7 cellular contexts compared by ENCODE assay signal in genomic region chr11:14778466-14778865, GRCh38.
DNase-seq lines count a peak whose midpoint lies in the region; ATAC-seq and TF ChIP-seq lines count a peak whose summit lies in the region.
"Not testable (repeated sequence)": the region's sequence is repeated elsewhere in the genome, so short reads cannot be mapped to it uniquely, and the experiment has no call there.

No MANE protein-coding gene starts in this region.

- H3K4me3 Mint-ChIP-seq in CD4-positive, alpha-beta T cell, result peak overlapping the region; percentile 11
- not testable (repeated sequence) for H3K4me3 Mint-ChIP-seq in activated CD4-positive, alpha-beta T cell treated with anti-CD3 and anti-CD28 coated beads for 36 hours; activated CD8-positive, alpha-beta T cell treated with anti-CD3 and anti-CD28 coated beads for 36 hours; activated T-helper 1 cell treated with anti-CD3 and anti-CD28 coated beads, Interleukin-12 subunit alpha, Interleukin-12 subunit beta, Interleukin-2, Interleukin-4 antibody, amounts not matched to agents 30 ng/mL and 10 ng/mL and 1 ng/mL, durations not matched to agents 14 hours and 24 hours and 36 hours
- peak overlapping the region; percentile 35 for H3K4me3 Mint-ChIP-seq in activated naive CD8-positive, alpha-beta T cell
- peak overlapping the region in 4 of 10 donors; percentile 16 to 39 (median 21) for H3K4me3 Mint-ChIP-seq in naive thymus-derived CD4-positive, alpha-beta T cell
- H3K4me3 Mint-ChIP-seq in stimulated activated naive CD8-positive, alpha-beta T cell treated with anti-CD3 and anti-CD28 coated beads, Interleukin-15, amount 100 ng/mL, for 72 hours, result peak overlapping the region; percentile 32 to 61

- TF ChIP-seq CTCF in CD4-positive, alpha-beta T cell (IDR thresholded peaks at IDR 0.05); activated CD8-positive, alpha-beta T cell treated with anti-CD3 and anti-CD28 coated beads for 36 hours (IDR thresholded peaks at IDR 0.05): not testable (repeated sequence)

- intact Hi-C loops in CD4-positive, alpha-beta T cell (cut with DNase I, micrococcal nuclease); activated CD4-positive, alpha-beta T cell treated with anti-CD3 and anti-CD28 coated beads for 36 hours (cut with DNase I, micrococcal nuclease); activated CD8-positive, alpha-beta T cell treated with anti-CD3 and anti-CD28 coated beads for 36 hours (cut with micrococcal nuclease); activated T-helper 1 cell treated with anti-CD3 and anti-CD28 coated beads, Interleukin-12 subunit alpha, Interleukin-12 subunit beta, Interleukin-2, Interleukin-4 antibody, amounts not matched to agents 30 ng/mL and 10 ng/mL and 1 ng/mL, durations not matched to agents 14 hours and 24 hours and 36 hours (cut with micrococcal nuclease); naive thymus-derived CD4-positive, alpha-beta T cell (cut with micrococcal nuclease): not testable (repeated sequence)

- not testable (repeated sequence) for H3K9me3 ChIP-seq in CD4-positive, alpha-beta T cell (ENCODE audit: control insufficient read depth, low read length); naive thymus-derived CD4-positive, alpha-beta T cell (ENCODE audit: control insufficient read depth in 2 of 3, low read length in 3 of 3)

- H3K36me3 ChIP-seq in naive thymus-derived CD4-positive, alpha-beta T cell (ENCODE audit: control insufficient read depth in 2 of 3, insufficient read depth in 3 of 3, low read length in 3 of 3), result not testable (repeated sequence)

- not testable (repeated sequence) for H3K9me3 Mint-ChIP-seq in CD4-positive, alpha-beta T cell; activated naive CD8-positive, alpha-beta T cell (ENCODE audit: low read depth)
- H3K9me3 Mint-ChIP-seq in activated CD4-positive, alpha-beta T cell treated with anti-CD3 and anti-CD28 coated beads for 36 hours (ENCODE audit: low read depth), result peaks cover 16% of the 10 kb centered on the region
- H3K9me3 Mint-ChIP-seq in activated CD8-positive, alpha-beta T cell treated with anti-CD3 and anti-CD28 coated beads for 36 hours, result peaks cover 51% of the 10 kb centered on the region
- peaks cover 38% of the 10 kb centered on the region for H3K9me3 Mint-ChIP-seq in activated T-helper 1 cell treated with anti-CD3 and anti-CD28 coated beads, Interleukin-12 subunit alpha, Interleukin-12 subunit beta, Interleukin-2, Interleukin-4 antibody, amounts not matched to agents 30 ng/mL and 10 ng/mL and 1 ng/mL, durations not matched to agents 14 hours and 24 hours and 36 hours
- H3K9me3 Mint-ChIP-seq in naive thymus-derived CD4-positive, alpha-beta T cell, result peaks cover 0 to 41% (median 8%) of the 10 kb centered on the region in 11 donors
- peaks cover 42% of the 10 kb centered on the region in 2 donors for H3K9me3 Mint-ChIP-seq in stimulated activated naive CD8-positive, alpha-beta T cell treated with anti-CD3 and anti-CD28 coated beads, Interleukin-15, amount 100 ng/mL, for 72 hours

- POLR2A ChIA-PET in CD4-positive, alpha-beta T cell (lab: Charles Lee), result interaction anchor here (1.2 to 1.5 kb wide), 2 partner anchors 13 to 113 kb away, joined by 3 to 5 read pairs; no protein-coding TSS in a partner anchor
- POLR2A ChIA-PET in activated CD4-positive, alpha-beta T cell treated with anti-CD3 and anti-CD28 coated beads for 36 hours (lab: Charles Lee), result interaction anchor here (1.5 kb wide), 1 partner anchor 10 kb away, joined by 4 read pairs; no protein-coding TSS in a partner anchor
- POLR2A ChIA-PET in activated CD8-positive, alpha-beta T cell treated with anti-CD3 and anti-CD28 coated beads for 36 hours (lab: Charles Lee); naive thymus-derived CD4-positive, alpha-beta T cell (lab: Charles Lee): not testable (repeated sequence)

- H3K27ac Mint-ChIP-seq in CD4-positive, alpha-beta T cell, result peak overlapping the region; percentile 28
- H3K27ac Mint-ChIP-seq in activated CD4-positive, alpha-beta T cell treated with anti-CD3 and anti-CD28 coated beads for 36 hours, result peak overlapping the region; percentile 51
- H3K27ac Mint-ChIP-seq in activated CD8-positive, alpha-beta T cell treated with anti-CD3 and anti-CD28 coated beads for 36 hours, result peak overlapping the region; percentile 74
- peak overlapping the region; percentile 69 for H3K27ac Mint-ChIP-seq in activated T-helper 1 cell treated with anti-CD3 and anti-CD28 coated beads, Interleukin-12 subunit alpha, Interleukin-12 subunit beta, Interleukin-2, Interleukin-4 antibody, amounts not matched to agents 30 ng/mL and 10 ng/mL and 1 ng/mL, durations not matched to agents 14 hours and 24 hours and 36 hours
- H3K27ac Mint-ChIP-seq in activated naive CD8-positive, alpha-beta T cell, result peak overlapping the region; percentile 61
- peak overlapping the region in 8 of 9 donors; percentile 31 to 87 (median 77) for H3K27ac Mint-ChIP-seq in naive thymus-derived CD4-positive, alpha-beta T cell
- peak overlapping the region; percentile 10 to 84 for H3K27ac Mint-ChIP-seq in stimulated activated naive CD8-positive, alpha-beta T cell treated with anti-CD3 and anti-CD28 coated beads, Interleukin-15, amount 100 ng/mL, for 72 hours

- peak in 1 of 10 experiments; percentile 18 for DNase-seq in CD4-positive, alpha-beta T cell
- DNase-seq in activated CD4-positive, alpha-beta T cell treated with anti-CD3 and anti-CD28 coated beads for 36 hours, result peak; percentile 26
- DNase-seq in activated CD8-positive, alpha-beta T cell treated with anti-CD3 and anti-CD28 coated beads for 36 hours, result peak; percentile 30
- DNase-seq in activated T-helper 1 cell treated with anti-CD3 and anti-CD28 coated beads, Interleukin-12 subunit alpha, Interleukin-12 subunit beta, Interleukin-2, Interleukin-4 antibody, amounts not matched to agents 30 ng/mL and 10 ng/mL and 1 ng/mL, durations not matched to agents 14 hours and 24 hours and 36 hours (ENCODE audit: low spot score); stimulated activated naive CD8-positive, alpha-beta T cell treated with anti-CD3 and anti-CD28 coated beads, Interleukin-15, amount 100 ng/mL, for 72 hours: not testable (repeated sequence)
- DNase-seq in naive thymus-derived CD4-positive, alpha-beta T cell, result peak in 4 of 9 donors; percentile 19 to 41 (median 39)

- H3K4me3 ChIP-seq in naive thymus-derived CD4-positive, alpha-beta T cell (ENCODE audit: low read length), result not testable (repeated sequence)

- not testable (repeated sequence) for ATAC-seq in CD4-positive, alpha-beta T cell (ENCODE audit: poor library complexity); activated CD4-positive, alpha-beta T cell treated with anti-CD3 and anti-CD28 coated beads for 36 hours; activated CD8-positive, alpha-beta T cell treated with anti-CD3 and anti-CD28 coated beads for 36 hours; naive thymus-derived CD4-positive, alpha-beta T cell; stimulated activated naive CD8-positive, alpha-beta T cell treated with anti-CD3 and anti-CD28 coated beads, Interleukin-15, amount 100 ng/mL, for 72 hours

- not testable (repeated sequence) for H3K27me3 Mint-ChIP-seq in CD4-positive, alpha-beta T cell; activated CD4-positive, alpha-beta T cell treated with anti-CD3 and anti-CD28 coated beads for 36 hours; activated CD8-positive, alpha-beta T cell treated with anti-CD3 and anti-CD28 coated beads for 36 hours; activated T-helper 1 cell treated with anti-CD3 and anti-CD28 coated beads, Interleukin-12 subunit alpha, Interleukin-12 subunit beta, Interleukin-2, Interleukin-4 antibody, amounts not matched to agents 30 ng/mL and 10 ng/mL and 1 ng/mL, durations not matched to agents 14 hours and 24 hours and 36 hours (ENCODE audit: insufficient read depth); activated naive CD8-positive, alpha-beta T cell; naive thymus-derived CD4-positive, alpha-beta T cell; stimulated activated naive CD8-positive, alpha-beta T cell treated with anti-CD3 and anti-CD28 coated beads, Interleukin-15, amount 100 ng/mL, for 72 hours

- peaks cover 58% of the 10 kb centered on the region for H3K36me3 Mint-ChIP-seq in CD4-positive, alpha-beta T cell (ENCODE audit: low read depth)
- H3K36me3 Mint-ChIP-seq in activated CD4-positive, alpha-beta T cell treated with anti-CD3 and anti-CD28 coated beads for 36 hours (ENCODE audit: low read depth), result peaks cover 65% of the 10 kb centered on the region
- peaks cover 84% of the 10 kb centered on the region for H3K36me3 Mint-ChIP-seq in activated CD8-positive, alpha-beta T cell treated with anti-CD3 and anti-CD28 coated beads for 36 hours (ENCODE audit: low read depth)
- H3K36me3 Mint-ChIP-seq in activated T-helper 1 cell treated with anti-CD3 and anti-CD28 coated beads, Interleukin-12 subunit alpha, Interleukin-12 subunit beta, Interleukin-2, Interleukin-4 antibody, amounts not matched to agents 30 ng/mL and 10 ng/mL and 1 ng/mL, durations not matched to agents 14 hours and 24 hours and 36 hours (ENCODE audit: low read depth), result peaks cover 71% of the 10 kb centered on the region
- H3K36me3 Mint-ChIP-seq in activated naive CD8-positive, alpha-beta T cell, result peaks cover 46% of the 10 kb centered on the region
- H3K36me3 Mint-ChIP-seq in naive thymus-derived CD4-positive, alpha-beta T cell, result peaks cover 19 to 89% (median 41%) of the 10 kb centered on the region in 5 donors

- CTCF ChIA-PET in CD4-positive, alpha-beta T cell (lab: Charles Lee); naive thymus-derived CD4-positive, alpha-beta T cell (lab: Charles Lee): not testable (repeated sequence)
- CTCF ChIA-PET in activated CD4-positive, alpha-beta T cell treated with anti-CD3 and anti-CD28 coated beads for 36 hours (lab: Charles Lee), result interaction anchor here (0.8 to 2.0 kb wide), 3 partner anchors 10 to 129 kb away, joined by 3 to 7 read pairs (median 3); no protein-coding TSS in a partner anchor
- CTCF ChIA-PET in activated CD8-positive, alpha-beta T cell treated with anti-CD3 and anti-CD28 coated beads for 36 hours (lab: Charles Lee), result interaction anchor here (0.7 kb wide), 1 partner anchor 140 kb away, joined by 3 read pairs; no protein-coding TSS in a partner anchor

- H3K4me1 ChIP-seq in naive thymus-derived CD4-positive, alpha-beta T cell (ENCODE audit: control insufficient read depth in 2 of 2, insufficient read depth in 2 of 2, low read length in 2 of 2), result not testable (repeated sequence)

- H3K27ac ChIP-seq in CD4-positive, alpha-beta T cell (ENCODE audit: low read depth, low read length); naive thymus-derived CD4-positive, alpha-beta T cell (ENCODE audit: low read depth, low read length): not testable (repeated sequence)

- H3K27me3 ChIP-seq in CD4-positive, alpha-beta T cell (ENCODE audit: control insufficient read depth, insufficient read depth, low read length); naive thymus-derived CD4-positive, alpha-beta T cell (ENCODE audit: control insufficient read depth in 2 of 2, insufficient read depth in 2 of 2, low read length in 2 of 2): not testable (repeated sequence)

- peaks cover 65% of the 10 kb centered on the region for H3K4me1 Mint-ChIP-seq in CD4-positive, alpha-beta T cell (ENCODE audit: low read depth)
- H3K4me1 Mint-ChIP-seq in activated CD4-positive, alpha-beta T cell treated with anti-CD3 and anti-CD28 coated beads for 36 hours, result peaks cover 55% of the 10 kb centered on the region
- peaks cover 73% of the 10 kb centered on the region for H3K4me1 Mint-ChIP-seq in activated CD8-positive, alpha-beta T cell treated with anti-CD3 and anti-CD28 coated beads for 36 hours (ENCODE audit: low read depth)
- peaks cover 72% of the 10 kb centered on the region for H3K4me1 Mint-ChIP-seq in activated T-helper 1 cell treated with anti-CD3 and anti-CD28 coated beads, Interleukin-12 subunit alpha, Interleukin-12 subunit beta, Interleukin-2, Interleukin-4 antibody, amounts not matched to agents 30 ng/mL and 10 ng/mL and 1 ng/mL, durations not matched to agents 14 hours and 24 hours and 36 hours (ENCODE audit: low read depth)
- H3K4me1 Mint-ChIP-seq in activated naive CD8-positive, alpha-beta T cell (ENCODE audit: low read depth), result peaks cover 59% of the 10 kb centered on the region
- peaks cover 9 to 78% (median 57%) of the 10 kb centered on the region in 7 donors for H3K4me1 Mint-ChIP-seq in naive thymus-derived CD4-positive, alpha-beta T cell
- peaks cover 78% of the 10 kb centered on the region for H3K4me1 Mint-ChIP-seq in stimulated activated naive CD8-positive, alpha-beta T cell treated with anti-CD3 and anti-CD28 coated beads, Interleukin-15, amount 100 ng/mL, for 72 hours
